In the genomic region with DNA sequence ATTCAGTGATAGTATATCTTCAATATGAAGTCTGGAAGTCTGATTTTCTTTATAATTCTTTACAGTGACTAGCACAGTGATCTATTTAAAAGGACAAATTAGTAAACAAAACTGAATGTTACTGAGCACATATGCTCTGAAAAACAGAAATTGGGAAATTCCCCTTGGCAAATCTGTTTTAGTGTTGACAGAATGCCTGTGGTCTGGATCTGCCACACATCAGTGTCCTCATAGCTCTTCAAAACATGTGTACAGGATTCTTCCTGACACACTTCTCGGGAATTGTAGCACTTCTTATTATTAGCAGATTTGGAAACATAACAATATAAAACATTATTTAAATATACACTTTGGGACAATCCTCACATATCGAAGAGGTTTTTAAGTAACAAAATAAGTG, we compare ENCODE assay signal across 31 cellular contexts.
A peak's percentile ranks its signal among the peaks of the same experiment; 100 is the strongest.
DNase-seq lines count a peak whose midpoint lies in the region; ATAC-seq and TF ChIP-seq lines count a peak whose summit lies in the region.
"Had no signal": no experiment of that assay in that cellular context is flagged by ENCODE, and none has a peak within 500 bp of the region (broad histone marks: within the 10 kb centered on the region; RNA-seq: fewer than 3 reads in every experiment).

No MANE protein-coding gene starts in this region.

- no peaks in the 10 kb centered on the region for H3K79me1 ChIP-seq in mesenchymal stem cell (replicated peaks; ENCODE audit: low read length, poor library complexity, severe bottlenecking)

- no peak overlapping the region for H3K23ac ChIP-seq in mesenchymal stem cell (ENCODE audit: low read length in 2 of 2)

- H3K9ac ChIP-seq in mesenchymal stem cell (ENCODE audit: low read length), result no peak overlapping the region
- H3K9ac ChIP-seq: SK-N-SH had no signal

- no peak overlapping the region for H3K4ac ChIP-seq in mesenchymal stem cell (ENCODE audit: low read depth in 1 of 2, low read length in 2 of 2)

- in situ Hi-C loops in KBM-7 (cut with MboI; ENCODE audit: low pct_unique_long_range_greater_than_20kb, low sequenced_read_pairs), result no loop called here

- H4K8ac ChIP-seq in mesenchymal stem cell (ENCODE audit: low read length), result no peak overlapping the region

- H3K27me3 ChIP-seq in mesenchymal stem cell (ENCODE audit: control insufficient read depth in 1 of 2, insufficient read depth in 1 of 2, low read length in 2 of 2), result no peaks in the 10 kb centered on the region
- no peaks in the 10 kb centered on the region for H3K27me3 ChIP-seq in esophagus squamous epithelium
- H3K27me3 ChIP-seq: esophagus muscularis mucosa, Peyer's patch, right atrium auricular region, uterus had no signal

- H4K91ac ChIP-seq in mesenchymal stem cell (ENCODE audit: low read length), result no peak overlapping the region

- no peak overlapping the region for H2BK5ac ChIP-seq in mesenchymal stem cell (ENCODE audit: low read depth, low read length, poor library complexity, severe bottlenecking)

- H2BK120ac ChIP-seq in mesenchymal stem cell (ENCODE audit: low read depth, low read length), result no peak overlapping the region

- DNase-seq in AG09309 (ENCODE audit: low read depth), result peak; percentile 54
- peak; percentile 36 for DNase-seq in HS-5 (ENCODE audit: low read depth)
- DNase-seq in epidermal melanocyte (ENCODE audit: insufficient read length, low spot score), result peak; percentile 54
- DNase-seq in mesenchymal stem cell, result peak; percentile 82
- no peak for DNase-seq in esophagus squamous epithelium (lab: John Stamatoyannopoulos, UW)
- DNase-seq in KBM-7, result no peak
- DNase-seq: activated CD4-positive, alpha-beta memory T cell treated with anti-CD3 and anti-CD28 coated beads, Interleukin-2, amount 10 ng/mL, durations not matched to agents 7 days and 5 days; activated CD4-positive, CD25-positive, alpha-beta regulatory T cell; activated gamma-delta T cell treated with Interleukin-2 at 50 U/mL for 16 hours; activated T-cell treated with anti-CD3 and anti-CD28 coated beads for 4 hours; amygdala; CD4-positive, CD25-positive, alpha-beta regulatory T cell; central memory CD4-positive, alpha-beta T cell; effector CD4-positive, alpha-beta T cell; GDM1; hippocampal formation; Kasumi-1; lower lobe of right lung; NCI-H1105; NCI-H2107; NCI-H510A; nucleus accumbens; Peyer's patch; SK-N-SH; substantia nigra; uterus had no signal

- H2AFZ ChIP-seq in mesenchymal stem cell (ENCODE audit: low read depth, low read length), result no peak overlapping the region

- H2BK12ac ChIP-seq in mesenchymal stem cell (ENCODE audit: low read length in 2 of 2), result no peak overlapping the region

- ATAC-seq in GM18520 (IDR thresholded peaks at IDR 0.05; ENCODE audit: unreplicated experiment) (no peak), HG03196 (IDR thresholded peaks at IDR 0.05; ENCODE audit: unreplicated experiment) (no peak)
- ATAC-seq: A549, lower lobe of right lung had no signal

- H3K4me3 ChIP-seq in AG09309 (ENCODE audit: control insufficient read depth, low read depth, low read length) (no peak overlapping the region), mesenchymal stem cell (ENCODE audit: insufficient read depth in 1 of 2, low read depth in 1 of 2, low read length in 2 of 2) (no peak overlapping the region), esophagus squamous epithelium (no peak overlapping the region)
- H3K4me3 ChIP-seq: A549, esophagus muscularis mucosa, lower lobe of right lung, Peyer's patch, right atrium auricular region, uterus had no signal

- TF ChIP-seq POLR2A in esophagus squamous epithelium (IDR thresholded peaks at IDR 0.05), result no peak

- H3K9me3 ChIP-seq in mesenchymal stem cell (ENCODE audit: control insufficient read depth, low read length), result no peaks in the 10 kb centered on the region
- H3K9me3 ChIP-seq in esophagus squamous epithelium, result no peaks in the 10 kb centered on the region
- H3K9me3 ChIP-seq: A549, esophagus muscularis mucosa, lower lobe of right lung, Peyer's patch, right atrium auricular region, SK-N-SH, uterus had no signal

- H2BK15ac ChIP-seq in mesenchymal stem cell (ENCODE audit: low read depth, poor library complexity, severe bottlenecking), result no peak overlapping the region

- H3K4me2 ChIP-seq in mesenchymal stem cell (ENCODE audit: low read length, poor library complexity, severe bottlenecking), result no peak overlapping the region
- H3K4me2 ChIP-seq: A549, SK-N-SH had no signal

- H3K27ac ChIP-seq in mesenchymal stem cell (ENCODE audit: low read length, poor library complexity, severe bottlenecking), result no peak overlapping the region
- H3K27ac ChIP-seq in esophagus squamous epithelium, result no peak overlapping the region
- H3K27ac ChIP-seq: A549, esophagus muscularis mucosa, lower lobe of right lung, Peyer's patch, right atrium auricular region, uterus had no signal

- TF ChIP-seq CTCF in AG09309 (IDR thresholded peaks at IDR 0.05; ENCODE audit: control insufficient read depth, insufficient read depth, low read depth, low read length, missing control alignments) (no peak), esophagus squamous epithelium (IDR thresholded peaks at IDR 0.05) (no peak)

- no peak overlapping the region for H2AK5ac ChIP-seq in mesenchymal stem cell (ENCODE audit: low read length, severe bottlenecking)

- H3K36me3 ChIP-seq in mesenchymal stem cell (ENCODE audit: control insufficient read depth in 1 of 2, insufficient read depth in 2 of 2, low read depth in 1 of 2, low read length in 2 of 2) (no peaks in the 10 kb centered on the region), esophagus squamous epithelium (no peaks in the 10 kb centered on the region)
- H3K36me3 ChIP-seq: esophagus muscularis mucosa, lower lobe of right lung, Peyer's patch, right atrium auricular region, uterus had no signal

- intact Hi-C loops in esophagus squamous epithelium (cut with DNase I), result no loop called here

- H3K4me1 ChIP-seq in mesenchymal stem cell (ENCODE audit: control insufficient read depth, insufficient read depth, low read depth, low read length) (peaks cover 2% of the 10 kb centered on the region), esophagus squamous epithelium (no peaks in the 10 kb centered on the region)
- H3K4me1 ChIP-seq: A549, lower lobe of right lung, Peyer's patch, right atrium auricular region, uterus had no signal

- no CpG with 5 or more reads among the region's 2 CpGs for WGBS in mesenchymal stem cell
- WGBS in esophagus squamous epithelium, 2 donors, result 50 to 79% methylated on average over 2 of the region's 2 CpGs

- H3K18ac ChIP-seq in mesenchymal stem cell (ENCODE audit: low read depth in 1 of 2, low read length in 2 of 2), result no peak overlapping the region

- H3K14ac ChIP-seq in mesenchymal stem cell (ENCODE audit: low read length in 2 of 2), result no peak overlapping the region

Comparison
In these comparisons a context has a peak if more than half of its experiments do, and no peak if none do; other contexts are left out.
1. DNase-seq: peak in AG09309 (single experiment), HS-5 (single experiment), epidermal melanocyte (single experiment) and mesenchymal stem cell (single experiment); none in esophagus squamous epithelium (single experiment) and KBM-7 (single experiment).